20 cellular contexts compared by ENCODE assay signal in the genomic region with DNA sequence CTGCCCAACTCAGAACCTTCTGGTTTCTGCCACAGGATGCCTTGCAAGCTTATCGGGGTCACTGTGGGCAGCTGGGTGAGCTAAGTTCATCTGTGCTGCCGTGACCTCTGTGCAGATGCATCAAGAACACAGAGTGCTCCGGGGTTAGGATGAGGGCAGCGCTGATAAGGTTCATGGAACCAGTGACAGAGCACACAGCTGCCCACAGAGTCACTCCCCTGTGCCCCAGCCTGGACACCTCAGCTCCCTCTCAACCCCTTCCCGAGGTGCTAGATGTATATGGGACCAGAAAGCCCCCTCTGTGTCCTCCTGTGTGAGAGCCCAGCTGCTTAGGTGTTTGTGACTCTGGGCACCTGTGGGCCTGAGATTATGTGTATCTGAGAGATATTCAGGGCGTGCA. TPM values are rescaled to one million over a fixed set of nuclear protein-coding genes. Genes with fewer than 3 reads are reported as not detected.
DNase-seq lines count a peak whose midpoint lies in the region; ATAC-seq, FAIRE-seq and TF ChIP-seq lines count a peak whose summit lies in the region.
"Had no signal": no experiment of that assay in that cellular context is flagged by ENCODE, and none has a peak within 500 bp of the region (broad histone marks: within the 10 kb centered on the region; RNA-seq: fewer than 3 reads in every experiment).

No MANE protein-coding gene starts in this region.

- H3K4me1 ChIP-seq in lung (ENCODE audit: control insufficient read depth in 2 of 2, insufficient read depth in 2 of 2, low read length in 2 of 2) (peaks cover 2 to 7% of the 10 kb centered on the region in 2 donors), esophagus squamous epithelium (peaks cover 0 to 13% (median under 1%) of the 10 kb centered on the region in 3 donors)

- H3K27me3 ChIP-seq in lung (ENCODE audit: control insufficient read depth, insufficient read depth) (no peaks in the 10 kb centered on the region), esophagus squamous epithelium (no peaks in the 10 kb centered on the region)

- no peaks in the 10 kb centered on the region for H3K36me3 Mint-ChIP-seq in dendritic cell treated with granulocyte-macrophage colony-stimulating factor and Interleukin-4, amounts not matched to agents 40 ng/mL and 50 ng/mL, for 4 days (ENCODE audit: low read depth)
- H3K36me3 Mint-ChIP-seq: type B pancreatic cell had no signal

- H3K4me3 ChIP-seq in lung (no peak overlapping the region), esophagus squamous epithelium (no peak overlapping the region)

- DNase-seq in Right ventricle myocardium superior (peak; percentile 51), cardiac septum (ENCODE audit: low spot score) (no peak), lung (ENCODE audit: low spot score) (no peak), GM12891 (ENCODE audit: insufficient read length, low spot score) (no peak), esophagus squamous epithelium (lab: John Stamatoyannopoulos, UW) (no peak), DMS79 treated with DMSO at 0.1 percent for 48 hours (lab: John Stamatoyannopoulos, UW) (no peak)
- no peak for DNase-seq in activated effector memory CD4-positive, alpha-beta T cell treated with Interleukin-2 at 50 U/mL for 16 hours
- DNase-seq: ACHN; activated effector memory CD4-positive, alpha-beta T cell treated with anti-CD3 and anti-CD28 coated beads, Interleukin-2, amount 50 U/mL, for 16 hours; hypothalamus; kidney; midbrain; NCI-H1694 treated with DMSO at 0.1 percent for 48 hours; NCI-H345; stimulated activated naive CD8-positive, alpha-beta T cell treated with anti-CD3 and anti-CD28 coated beads, Interleukin-15, Interleukin-2, amounts not matched to agents 100 U/mL and 50 U/mL, for 24 hours; WERI-Rb-1 had no signal

- H3K27me3 Mint-ChIP-seq in dendritic cell treated with granulocyte-macrophage colony-stimulating factor and Interleukin-4, amounts not matched to agents 40 ng/mL and 50 ng/mL, for 4 days: peaks cover 3% of the 10 kb centered on the region
- H3K27me3 Mint-ChIP-seq: type B pancreatic cell had no signal

- H3K36me3 ChIP-seq in lung (ENCODE audit: control insufficient read depth in 2 of 2, insufficient read depth in 2 of 2, low read length in 2 of 2) (no peaks in the 10 kb centered on the region), esophagus squamous epithelium (no peaks in the 10 kb centered on the region)
- H3K36me3 ChIP-seq: WERI-Rb-1 had no signal

- intact Hi-C loops in Right ventricle myocardium superior (cut with DNase I): no loop called here
- intact Hi-C loops in cardiac septum (cut with DNase I): no loop called here
- intact Hi-C loops in dendritic cell treated with granulocyte-macrophage colony-stimulating factor and Interleukin-4, amounts not matched to agents 40 ng/mL and 50 ng/mL, for 4 days (cut with micrococcal nuclease): no loop called here
- intact Hi-C loops in esophagus squamous epithelium (cut with DNase I): no loop called here

- H3K4me3 Mint-ChIP-seq in dendritic cell treated with granulocyte-macrophage colony-stimulating factor and Interleukin-4, amounts not matched to agents 40 ng/mL and 50 ng/mL, for 4 days: no peak overlapping the region
- H3K4me3 Mint-ChIP-seq: CD14-positive monocyte, type B pancreatic cell had no signal

- FAIRE-seq in GM12891 (lab: Jason Lieb, UNC): no peak
- FAIRE-seq: kidney had no signal

- H3K9me3 Mint-ChIP-seq in dendritic cell treated with granulocyte-macrophage colony-stimulating factor and Interleukin-4, amounts not matched to agents 40 ng/mL and 50 ng/mL, for 4 days: no peaks in the 10 kb centered on the region
- H3K9me3 Mint-ChIP-seq: type B pancreatic cell had no signal

- 74 to 80% methylated on average over 6 of the region's 6 CpGs for WGBS in lung, 2 donors
- 66 to 80% methylated on average over 1 to 4 of the region's 6 CpGs for WGBS in esophagus squamous epithelium, 2 donors

- H3K4me1 Mint-ChIP-seq in dendritic cell treated with granulocyte-macrophage colony-stimulating factor and Interleukin-4, amounts not matched to agents 40 ng/mL and 50 ng/mL, for 4 days (ENCODE audit: low read depth): peaks cover 60% of the 10 kb centered on the region

- TF ChIP-seq CTCF in lung (IDR thresholded peaks at IDR 0.05; ENCODE audit: control extremely low read depth, extremely low read depth) (no peak), esophagus squamous epithelium (IDR thresholded peaks at IDR 0.05) (no peak)

- TF ChIP-seq POLR2A in GM12891 (IDR thresholded peaks at IDR 0.05; ENCODE audit: low read depth, low read length): no peak
- TF ChIP-seq POLR2A in esophagus squamous epithelium (IDR thresholded peaks at IDR 0.05): no peak

- peak; percentile 76 for ATAC-seq in Right ventricle myocardium superior (ENCODE audit: poor library complexity)
- peak; percentile 20 for ATAC-seq in lung (ENCODE audit: insufficient read depth, low FRiP score)
- ATAC-seq: stimulated activated naive CD8-positive, alpha-beta T cell treated with anti-CD3 and anti-CD28 coated beads, Interleukin-15, Interleukin-2, amounts not matched to agents 100 U/mL and 50 U/mL, for 24 hours had no signal

- H3K27ac Mint-ChIP-seq in dendritic cell treated with granulocyte-macrophage colony-stimulating factor and Interleukin-4, amounts not matched to agents 40 ng/mL and 50 ng/mL, for 4 days: peak overlapping the region; percentile 12
- H3K27ac Mint-ChIP-seq: type B pancreatic cell had no signal

- H3K9me3 ChIP-seq in lung (ENCODE audit: control insufficient read depth in 2 of 2, insufficient read depth in 1 of 2, low read length in 1 of 2): no peaks in the 10 kb centered on the region
- H3K9me3 ChIP-seq in esophagus squamous epithelium: no peaks in the 10 kb centered on the region

- H3K27ac ChIP-seq in lung (ENCODE audit: low read depth in 1 of 2, low read length in 1 of 2) (no peak overlapping the region), esophagus squamous epithelium (peak overlapping the region in 2 of 4 donors; percentile 6 to 14)
- H3K27ac ChIP-seq: WERI-Rb-1 had no signal

TF ChIP-seq in GM12891, 5 proteins besides CTCF, POLR2A, EP300 and RAD21:
- TF ChIP-seq PAX5 (IDR thresholded peaks at IDR 0.05; ENCODE audit: insufficient read depth, low read length, severe bottlenecking) (no peak), POLR2AphosphoS5 (IDR thresholded peaks at IDR 0.05; ENCODE audit: low read depth, low read length) (no peak), SPI1 (IDR thresholded peaks at IDR 0.05; ENCODE audit: low read depth, low read length) (no peak), TAF1 (IDR thresholded peaks at IDR 0.05; ENCODE audit: low read depth, low read length) (no peak), POU2F2 (IDR thresholded peaks at IDR 0.05; ENCODE audit: low read depth, low read length) (no peak)
TF ChIP-seq in GM12891: peak in this region for 0.

RNA-seq across cellular contexts. Expression of gene ALAS1, which starts 15.8 kb away (rescaled TPM):
- total RNA-seq in Right ventricle myocardium superior: 160 TPM
- 154 TPM for total RNA-seq in cardiac septum
- total RNA-seq in lung: 10 to 100 TPM; 38.7 to 85.1 TPM
- polyA plus RNA-seq in lung: 10 to 100 TPM; 56.8 to 57.6 TPM
- 61.9 TPM for polyA plus RNA-seq in GM12891 (2012; ENCODE audit: low read depth, missing spikeins)
- total RNA-seq in esophagus squamous epithelium: 10 to 100 TPM; 28.3 to 45.5 (median 35.1) TPM

RNA-seq across cellular contexts. Expression of gene POC1A, which starts 28.0 kb away (rescaled TPM):
- 1.5 TPM for total RNA-seq in Right ventricle myocardium superior
- total RNA-seq in cardiac septum: 1.5 TPM
- 1 to 10 TPM; 3.9 to 5.4 TPM for total RNA-seq in lung
- 1 to 10 TPM; 2.3 to 4.1 TPM for polyA plus RNA-seq in lung
- polyA plus RNA-seq in GM12891 (2012; ENCODE audit: low read depth, missing spikeins): 10.3 TPM
- 10 to 100 TPM in 1 of 4 donors, 1 to 10 TPM in 3; 2.7 to 10.3 (median 4.8) TPM for total RNA-seq in esophagus squamous epithelium

RNA-seq across cellular contexts. Expression of gene TLR9, which starts 43.2 kb away (rescaled TPM):
- total RNA-seq in Right ventricle myocardium superior (0.32 TPM), cardiac septum (0.16 TPM), lung (1 to 10 TPM in 1 of 2 donors, under 1 TPM in 1; 0.20 to 1.1 TPM), esophagus squamous epithelium (not detected)
- polyA plus RNA-seq in lung: under 1 TPM; 0.37 TPM
- polyA plus RNA-seq in GM12891 (2012; ENCODE audit: low read depth, missing spikeins): 1.8 TPM
- total RNA-seq: MCF 10A had no signal
- polyA plus RNA-seq: CD14-positive monocyte had no signal

RNA-seq across cellular contexts. Expression of gene TWF2, which starts 56.8 kb away (rescaled TPM):
- 131 TPM for total RNA-seq in Right ventricle myocardium superior
- 69.5 TPM for total RNA-seq in cardiac septum
- total RNA-seq in lung: 10 to 100 TPM; 25.7 to 90.3 TPM
- 100 to 1,000 TPM in 1 of 2 donors, 10 to 100 TPM in 1; 31.1 to 104 TPM for polyA plus RNA-seq in lung
- polyA plus RNA-seq in GM12891 (2012; ENCODE audit: low read depth, missing spikeins): 45.3 TPM
- 10 to 100 TPM; 31.6 to 74.9 (median 55.7) TPM for total RNA-seq in esophagus squamous epithelium
